In the genomic region with DNA sequence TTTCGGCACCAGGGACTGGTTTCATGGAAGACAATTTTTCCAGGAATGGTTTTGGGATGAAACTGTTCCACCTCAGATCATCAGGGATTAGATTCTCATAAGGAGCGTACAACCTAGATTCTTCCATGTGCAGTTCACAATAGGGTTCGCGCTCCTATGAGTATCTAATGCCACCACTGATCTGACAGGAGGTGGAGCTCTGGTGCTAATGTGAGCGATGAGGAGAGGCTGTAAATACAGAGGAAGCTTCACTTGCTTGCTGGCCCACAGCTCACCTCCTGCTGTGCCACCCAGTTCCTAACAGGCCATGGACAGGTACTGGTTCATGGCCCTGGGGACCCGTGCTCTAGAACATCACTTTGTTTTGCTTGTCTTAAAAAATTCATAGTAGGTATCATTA, we compare ENCODE assay signal across 8 cellular contexts. TPM values are rescaled to one million over a fixed set of nuclear protein-coding genes. Genes with fewer than 3 reads are reported as not detected.
DNase-seq lines count a peak whose midpoint lies in the region; TF ChIP-seq lines count a peak whose summit lies in the region.

No MANE protein-coding gene starts in this region.

- peaks cover 34% of the 10 kb centered on the region for H3K27me3 ChIP-seq in cardiac muscle cell
- no peaks in the 10 kb centered on the region for H3K27me3 ChIP-seq in MM.1S (replicated peaks; ENCODE audit: insufficient read depth, low read length)

- H3K36me3 ChIP-seq in cardiac muscle cell (no peaks in the 10 kb centered on the region), MM.1S (replicated peaks; ENCODE audit: insufficient read depth, low read length) (no peaks in the 10 kb centered on the region)

- H3K4me2 ChIP-seq in MM.1S (ENCODE audit: low read depth, low read length), result peak overlapping the region; percentile 82; the same call in 1 of the 2 replicates

- H3K9me3 ChIP-seq in cardiac muscle cell (ENCODE audit: low read depth) (no peaks in the 10 kb centered on the region), MM.1S (replicated peaks; ENCODE audit: insufficient read depth, low read length) (no peaks in the 10 kb centered on the region)

- H3K4me1 ChIP-seq in cardiac muscle cell (ENCODE audit: low read depth), result no peaks in the 10 kb centered on the region
- H3K4me1 ChIP-seq in MM.1S (ENCODE audit: low read length), result peaks cover 37% of the 10 kb centered on the region

- H3K4me1 Mint-ChIP-seq in activated CD4-positive, alpha-beta T cell treated with anti-CD3 and anti-CD28 coated beads, Interleukin-2, amount 10 ng/mL, durations not matched to agents 24 days and 14 days, result peaks cover 32% of the 10 kb centered on the region
- peaks cover 30% of the 10 kb centered on the region for H3K4me1 Mint-ChIP-seq in nephron progenitor cell

- H2AFZ ChIP-seq in MM.1S (ENCODE audit: low read length), result 0 out of 2 replicates have a peak overlapping the region, but pooled peaks have one; percentile 13

- no peaks in the 10 kb centered on the region for H4K20me1 ChIP-seq in MM.1S (ENCODE audit: insufficient read depth, low read length)

- intact Hi-C loops in cardiac septum (cut with DNase I), result no loop called here
- intact Hi-C loops in activated CD4-positive, alpha-beta T cell treated with anti-CD3 and anti-CD28 coated beads, Interleukin-2, amount 10 ng/mL, durations not matched to agents 24 days and 14 days (cut with micrococcal nuclease), result loop anchor here (1.0 to 5.0 kb wide), 3 partner anchors 44 to 322 kb away; a partner anchor contains a TSS

- peaks cover 20% of the 10 kb centered on the region for H3F3A ChIP-seq in MM.1S (ENCODE audit: insufficient read depth, low read length)

- no peak overlapping the region for H3K27ac ChIP-seq in cardiac muscle cell
- H3K27ac ChIP-seq in MM.1S (ENCODE audit: low read length), result peak overlapping the region; percentile 75; the same call in 1 of the 2 replicates

- no peaks in the 10 kb centered on the region for H3K9me3 Mint-ChIP-seq in activated CD4-positive, alpha-beta T cell treated with anti-CD3 and anti-CD28 coated beads, Interleukin-2, amount 10 ng/mL, durations not matched to agents 24 days and 14 days
- H3K9me3 Mint-ChIP-seq in nephron progenitor cell, result no peaks in the 10 kb centered on the region

- peaks cover 10% of the 10 kb centered on the region for H3K27me3 Mint-ChIP-seq in activated CD4-positive, alpha-beta T cell treated with anti-CD3 and anti-CD28 coated beads, Interleukin-2, amount 10 ng/mL, durations not matched to agents 24 days and 14 days
- H3K27me3 Mint-ChIP-seq in nephron progenitor cell (ENCODE audit: low read depth, poor library complexity), result peaks cover 7% of the 10 kb centered on the region

- no peak overlapping the region for H3K27ac Mint-ChIP-seq in activated CD4-positive, alpha-beta T cell treated with anti-CD3 and anti-CD28 coated beads, Interleukin-2, amount 10 ng/mL, durations not matched to agents 24 days and 14 days
- no peak overlapping the region for H3K27ac Mint-ChIP-seq in nephron progenitor cell

- no peaks in the 10 kb centered on the region for H3K9me2 ChIP-seq in MM.1S (replicated peaks; ENCODE audit: insufficient read depth, low read length)

- DNase-seq in cardiac muscle cell (ENCODE audit: low read depth in 1 of 2, low spot score in 1 of 2), result peak; percentile 14 to 26
- DNase-seq in cardiac septum (ENCODE audit: low spot score), result no peak
- DNase-seq in MM.1S, result peak; percentile 86
- peak; percentile 83 for DNase-seq in activated CD4-positive, alpha-beta T cell treated with anti-CD3 and anti-CD28 coated beads, Interleukin-2, amount 10 ng/mL, durations not matched to agents 24 days and 14 days
- DNase-seq in fibroblast of peridontal ligament (ENCODE audit: extremely low read depth), result peak; percentile 38
- peak; percentile 15 for DNase-seq in stimulated activated CD8-positive, alpha-beta memory T cell treated with anti-CD3 and anti-CD28 coated beads, Interleukin-4, amount 100 ng/mL, for 24 hours (ENCODE audit: low read depth)
- DNase-seq in NCI-H128 (lab: John Stamatoyannopoulos, UW; ENCODE audit: unreplicated experiment), result no peak
- DNase-seq in nephron progenitor cell, result no peak

- H3K36me3 Mint-ChIP-seq in activated CD4-positive, alpha-beta T cell treated with anti-CD3 and anti-CD28 coated beads, Interleukin-2, amount 10 ng/mL, durations not matched to agents 24 days and 14 days (ENCODE audit: low read depth), result no peaks in the 10 kb centered on the region
- no peaks in the 10 kb centered on the region for H3K36me3 Mint-ChIP-seq in nephron progenitor cell (ENCODE audit: low read depth)

- H3K79me2 ChIP-seq in MM.1S (ENCODE audit: low read length), result no peaks in the 10 kb centered on the region

- no peak overlapping the region for H3K4me3 ChIP-seq in cardiac muscle cell
- no peak overlapping the region for H3K4me3 ChIP-seq in MM.1S (ENCODE audit: low read length)

- H3K9ac ChIP-seq in MM.1S (ENCODE audit: low read length), result 0 out of 2 replicates have a peak overlapping the region, but pooled peaks have one; percentile 36

- no peak overlapping the region for H3K4me3 Mint-ChIP-seq in activated CD4-positive, alpha-beta T cell treated with anti-CD3 and anti-CD28 coated beads, Interleukin-2, amount 10 ng/mL, durations not matched to agents 24 days and 14 days
- no peak overlapping the region for H3K4me3 Mint-ChIP-seq in nephron progenitor cell

- TF ChIP-seq CTCF in cardiac muscle cell (IDR thresholded peaks at IDR 0.05; ENCODE audit: low read depth, low read length) (peak; percentile 12), MM.1S (IDR thresholded peaks at IDR 0.05; ENCODE audit: low read length) (peak; percentile 69), nephron progenitor cell (IDR thresholded peaks at IDR 0.05) (no peak)

RNA-seq across cellular contexts. Expression of a gene that starts 41.8 kb away (rescaled TPM):
- 3.3 and 13.0 TPM in 2 replicates for total RNA-seq in cardiac muscle cell
- polyA plus RNA-seq in cardiac muscle cell, result 1.8 and 2.9 TPM in 2 replicates
- total RNA-seq in cardiac septum, result 3.4 TPM
- total RNA-seq in activated CD4-positive, alpha-beta T cell treated with anti-CD3 and anti-CD28 coated beads, Interleukin-2, amount 10 ng/mL, durations not matched to agents 24 days and 14 days, result 14.5 and 18.3 TPM in 2 replicates

Comparison
In these comparisons a context has a peak if more than half of its experiments do, and no peak if none do; other contexts are left out.
1. DNase-seq: peak in cardiac muscle cell (2 of 2), MM.1S (single experiment), activated CD4-positive, alpha-beta T cell treated with anti-CD3 and anti-CD28 coated beads, Interleukin-2, amount 10 ng/mL, durations not matched to agents 24 days and 14 days (single experiment), fibroblast of peridontal ligament (single experiment) and stimulated activated CD8-positive, alpha-beta memory T cell treated with anti-CD3 and anti-CD28 coated beads, Interleukin-4, amount 100 ng/mL, for 24 hours (single experiment); none in cardiac septum (single experiment), NCI-H128 (single experiment) and nephron progenitor cell (single experiment).